Comparison of ENCODE assay signal across 9 cellular contexts in the genomic region with DNA sequence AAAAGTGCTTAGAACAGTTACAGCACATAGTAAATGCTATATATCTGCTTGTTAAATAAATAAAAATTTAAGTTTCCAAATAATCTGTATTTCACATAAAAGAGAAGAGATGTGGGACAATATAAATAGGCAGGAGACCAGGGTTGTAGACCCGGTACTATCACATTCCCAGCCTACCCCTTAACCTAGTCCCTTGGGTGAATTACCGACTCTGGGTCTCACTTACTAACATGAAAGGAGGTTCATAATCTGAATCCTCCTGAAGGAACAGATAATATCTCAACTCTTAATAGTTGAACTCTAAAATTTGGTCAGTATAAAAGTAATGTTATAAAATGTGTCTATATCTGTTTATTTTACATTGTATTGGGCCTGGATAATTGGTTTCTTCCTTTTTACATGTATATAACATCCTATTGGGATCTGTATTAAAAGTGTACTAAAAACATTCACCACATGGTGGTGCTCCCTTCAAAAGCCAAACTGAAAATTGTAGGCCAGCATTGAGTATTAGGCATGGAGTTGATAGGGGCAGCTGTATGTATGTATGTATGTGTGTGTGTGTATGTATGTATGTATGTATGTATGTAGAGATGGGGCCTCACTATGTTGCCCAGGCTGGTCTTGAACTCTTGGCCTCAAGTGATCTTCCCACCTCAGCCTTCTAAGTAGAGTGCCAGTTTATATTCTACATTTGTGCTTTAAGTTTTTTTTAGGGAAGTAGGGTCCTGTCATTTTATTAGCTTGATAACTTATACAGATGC.
A peak's percentile ranks its signal among the peaks of the same experiment; 100 is the strongest.
DNase-seq lines count a peak whose midpoint lies in the region; ATAC-seq and TF ChIP-seq lines count a peak whose summit lies in the region.
"Had no signal": no experiment of that assay in that cellular context is flagged by ENCODE, and none has a peak within 500 bp of the region (broad histone marks: within the 10 kb centered on the region; RNA-seq: fewer than 3 reads in every experiment).

No MANE protein-coding gene starts in this region.

- H2AFZ ChIP-seq in GM23248, result no peak overlapping the region
- no peak overlapping the region for H2AFZ ChIP-seq in smooth muscle cell (ENCODE audit: low read depth)

- H3K79me2 ChIP-seq in GM23248 (ENCODE audit: insufficient read depth) (peaks cover 97% of the 10 kb centered on the region), smooth muscle cell (ENCODE audit: low read depth) (peaks cover 80% of the 10 kb centered on the region)

- intact Hi-C loops in CD4-positive, alpha-beta memory T cell (cut with micrococcal nuclease), result loop anchor here (1.0 kb wide), 2 partner anchors 92 to 170 kb away; no protein-coding TSS in a partner anchor
- intact Hi-C loops in right cardiac atrium (cut with DNase I), result loop anchor here (5.0 to 10.0 kb wide), 3 partner anchors 84 to 94 kb away; no protein-coding TSS in a partner anchor

- H3K9me3 Mint-ChIP-seq in CD4-positive, alpha-beta memory T cell, result peaks cover 0 to 6% (median 5%) of the 10 kb centered on the region in 8 donors

- no peaks in the 10 kb centered on the region for H3K9me3 ChIP-seq in CD4-positive, alpha-beta memory T cell (ENCODE audit: control insufficient read depth in 1 of 2, low read length in 2 of 2)
- no peaks in the 10 kb centered on the region for H3K9me3 ChIP-seq in GM23248 (ENCODE audit: low read depth)
- no peaks in the 10 kb centered on the region for H3K9me3 ChIP-seq in right cardiac atrium (ENCODE audit: control insufficient read depth, low read length)
- H3K9me3 ChIP-seq in smooth muscle cell (replicated peaks; ENCODE audit: low read depth), result no peaks in the 10 kb centered on the region

- H3K36me3 ChIP-seq in CD4-positive, alpha-beta memory T cell (ENCODE audit: insufficient read depth, low read length), result no peaks in the 10 kb centered on the region
- H3K36me3 ChIP-seq in GM23248 (ENCODE audit: low read depth), result no peaks in the 10 kb centered on the region
- H3K36me3 ChIP-seq in smooth muscle cell (ENCODE audit: low read depth), result peaks cover 7% of the 10 kb centered on the region

- ATAC-seq in right cardiac atrium, result peak; percentile 56 to 72

- no peaks in the 10 kb centered on the region for H3K27me3 ChIP-seq in CD4-positive, alpha-beta memory T cell (ENCODE audit: insufficient read depth, low read length)
- H3K27me3 ChIP-seq in GM23248 (replicated peaks; ENCODE audit: insufficient read depth) (no peaks in the 10 kb centered on the region), right cardiac atrium (ENCODE audit: control insufficient read depth, insufficient read depth) (no peaks in the 10 kb centered on the region), smooth muscle cell (ENCODE audit: low read depth) (no peaks in the 10 kb centered on the region)

- POLR2A ChIA-PET in CD4-positive, alpha-beta memory T cell (lab: Charles Lee; ENCODE audit: partially characterized antibody), result interaction anchor here (0.6 kb wide), 1 partner anchor 91 kb away, joined by 3 read pairs; no protein-coding TSS in a partner anchor

- H3K27me3 Mint-ChIP-seq in CD4-positive, alpha-beta memory T cell, result no peaks in the 10 kb centered on the region
- H3K27me3 Mint-ChIP-seq: IgD-negative memory B cell had no signal

- no peak overlapping the region for H3K4me3 ChIP-seq in CD4-positive, alpha-beta memory T cell (ENCODE audit: low read length in 2 of 2)
- no peak overlapping the region for H3K4me3 ChIP-seq in GM23248
- no peak overlapping the region for H3K4me3 ChIP-seq in right cardiac atrium (ENCODE audit: low read length)
- no peak overlapping the region for H3K4me3 ChIP-seq in smooth muscle cell

- H3F3A ChIP-seq in GM23248 (ENCODE audit: insufficient read depth), result peaks cover 13% of the 10 kb centered on the region
- H3F3A ChIP-seq in smooth muscle cell (ENCODE audit: low read depth), result no peaks in the 10 kb centered on the region

- CTCF ChIA-PET in CD4-positive, alpha-beta memory T cell (lab: Charles Lee; ENCODE audit: partially characterized antibody), result interaction anchor here (0.8 to 1.2 kb wide), 5 partner anchors 11 to 276 kb away, joined by 3 to 6 read pairs (median 4); no protein-coding TSS in a partner anchor

- peak in 4 of 5 donors; percentile 11 to 24 (median 22) for DNase-seq in CD4-positive, alpha-beta memory T cell
- DNase-seq in GM23248 (peak; percentile 76), NCI-H524 (lab: John Stamatoyannopoulos, UW) (peak; percentile 63 to 78), amniotic stem cell (lab: John Stamatoyannopoulos, UW) (peak; percentile 5), right cardiac atrium (no peak), smooth muscle cell (lab: John Stamatoyannopoulos, UW; ENCODE audit: unreplicated experiment) (no peak)
- no peak for DNase-seq in NK-92 treated with Interleukin-12 subunit alpha and Interleukin-12 subunit beta, amount 100 ng/mL, for 24 hours (lab: John Stamatoyannopoulos, UW)
- no peak for DNase-seq in effector CD8-positive, alpha-beta T cell (lab: John Stamatoyannopoulos, UW)

- no peaks in the 10 kb centered on the region for H3K4me1 ChIP-seq in CD4-positive, alpha-beta memory T cell (ENCODE audit: insufficient read depth, low read length)
- H3K4me1 ChIP-seq in GM23248 (ENCODE audit: insufficient read depth), result peaks cover 30% of the 10 kb centered on the region
- peaks cover 7% of the 10 kb centered on the region for H3K4me1 ChIP-seq in right cardiac atrium (ENCODE audit: control insufficient read depth, insufficient read depth, low read length)
- H3K4me1 ChIP-seq in smooth muscle cell (ENCODE audit: low read depth), result peaks cover 11% of the 10 kb centered on the region

- H3K4me2 ChIP-seq in GM23248 (ENCODE audit: unreplicated experiment) (no peak overlapping the region), smooth muscle cell (no peak overlapping the region)

- 46 to 50% methylated on average over 2 of the region's 2 CpGs for WGBS in GM23248 (ENCODE audit: low coverage in 1 of 2, low lambda C conversion rate in 2 of 2, missing lambda C conversion rate in 2 of 2), 2 experiments
- 55% methylated on average over 2 of the region's 2 CpGs for WGBS in right cardiac atrium
- WGBS in smooth muscle cell (ENCODE audit: low lambda C conversion rate), result 68% methylated on average over 2 of the region's 2 CpGs

- H3K27ac ChIP-seq in CD4-positive, alpha-beta memory T cell (ENCODE audit: low read depth, low read length), result no peak overlapping the region
- H3K27ac ChIP-seq in GM23248, result no peak overlapping the region
- H3K27ac ChIP-seq in right cardiac atrium (ENCODE audit: low read length), result no peak overlapping the region
- no peak overlapping the region for H3K27ac ChIP-seq in smooth muscle cell (ENCODE audit: low read depth)

- TF ChIP-seq CTCF in smooth muscle cell (IDR thresholded peaks at IDR 0.05; ENCODE audit: borderline replicate concordance, insufficient read depth, poor library complexity, severe bottlenecking), result peak; percentile 55

- no peak overlapping the region for H3K9ac ChIP-seq in GM23248
- H3K9ac ChIP-seq in smooth muscle cell (ENCODE audit: low read depth), result no peak overlapping the region

- H4K20me1 ChIP-seq in GM23248 (ENCODE audit: insufficient read depth) (no peaks in the 10 kb centered on the region), smooth muscle cell (ENCODE audit: low read depth) (peaks cover 20% of the 10 kb centered on the region)

- H3K27ac Mint-ChIP-seq in CD4-positive, alpha-beta memory T cell, result no peak overlapping the region
- H3K27ac Mint-ChIP-seq: IgD-negative memory B cell had no signal

- H3K36me3 Mint-ChIP-seq in CD4-positive, alpha-beta memory T cell, result peaks cover 0 to 9% of the 10 kb centered on the region in 2 donors

- in situ Hi-C loops in GM23248 (cut with MboI), result no loop called here

- H3K9me2 ChIP-seq in GM23248 (ENCODE audit: insufficient read depth), result no peaks in the 10 kb centered on the region

- H3K4me1 Mint-ChIP-seq in CD4-positive, alpha-beta memory T cell, result peaks cover 22 to 38% (median 34%) of the 10 kb centered on the region in 4 donors

- H3K4me3 Mint-ChIP-seq in CD4-positive, alpha-beta memory T cell, result no peak overlapping the region
- H3K4me3 Mint-ChIP-seq: IgD-negative memory B cell had no signal

Comparison
In these comparisons a context has a peak if more than half of its experiments do, and no peak if none do; other contexts are left out.
1. DNase-seq: peak in CD4-positive, alpha-beta memory T cell (4 of 5), GM23248 (single experiment), NCI-H524 (2 of 2) and amniotic stem cell (single experiment); none in right cardiac atrium (0 of 3), smooth muscle cell (single experiment), NK-92 treated with Interleukin-12 subunit alpha and Interleukin-12 subunit beta, amount 100 ng/mL, for 24 hours (single experiment) and effector CD8-positive, alpha-beta T cell (single experiment).